ENCODE assay signal across 8 cellular contexts in the genomic region with DNA sequence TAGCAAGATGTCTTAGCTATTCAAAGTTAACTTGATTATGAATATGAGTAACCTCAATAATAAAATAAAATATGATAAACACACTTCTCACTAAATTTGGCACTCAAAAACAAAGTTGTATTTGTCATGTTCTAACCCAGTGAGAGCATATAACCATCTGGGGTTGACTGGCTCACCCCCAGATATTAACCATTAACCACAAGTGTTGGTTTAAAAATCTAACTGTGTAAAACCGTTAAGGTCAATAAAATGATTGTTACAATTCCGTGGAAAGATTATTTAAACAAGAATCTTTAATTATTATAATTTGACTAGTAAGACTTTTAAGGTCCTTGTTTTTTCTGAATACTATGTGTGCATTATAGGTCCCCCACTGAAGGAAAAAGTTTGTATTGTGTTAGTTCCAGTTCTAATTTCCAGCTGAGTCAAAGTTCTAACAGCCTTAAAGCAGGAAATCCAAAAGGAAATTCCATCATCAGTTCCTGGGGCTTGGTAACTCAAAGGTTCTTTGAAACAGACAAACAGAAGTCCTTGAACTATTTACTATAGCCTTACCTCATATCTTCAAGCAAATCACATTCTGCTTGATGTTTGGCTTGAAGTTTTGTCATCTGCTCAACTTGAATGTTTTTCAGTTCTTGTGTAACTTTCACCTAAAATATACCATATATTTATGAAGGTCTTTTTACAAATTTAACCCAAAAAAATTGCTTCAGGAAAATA. TPM values are rescaled to one million over a fixed set of nuclear protein-coding genes. Genes with fewer than 3 reads are reported as not detected.
A peak's percentile ranks its signal among the peaks of the same experiment; 100 is the strongest.
DNase-seq lines count a peak whose midpoint lies in the region; ATAC-seq and TF ChIP-seq lines count a peak whose summit lies in the region.

No MANE protein-coding gene starts in this region.

- H3K4me1 ChIP-seq in parathyroid adenoma, result peaks cover 4% of the 10 kb centered on the region
- H3K4me1 ChIP-seq in CD8-positive, alpha-beta T cell (ENCODE audit: insufficient read depth, low read length), result peaks cover 38% of the 10 kb centered on the region

- H3K27me3 Mint-ChIP-seq in Calu3 (ENCODE audit: unreplicated experiment), result no peaks in the 10 kb centered on the region
- peaks cover 17% of the 10 kb centered on the region for H3K27me3 Mint-ChIP-seq in endothelial cell (ENCODE audit: unreplicated experiment)
- H3K27me3 Mint-ChIP-seq in activated CD4-positive, alpha-beta memory T cell treated with anti-CD3 and anti-CD28 coated beads, Interleukin-2, amount 10 ng/mL, durations not matched to agents 7 days and 5 days, result no peaks in the 10 kb centered on the region
- no peaks in the 10 kb centered on the region for H3K27me3 Mint-ChIP-seq in CD8-positive, alpha-beta T cell (ENCODE audit: low read depth)

- no peak for ATAC-seq in CD8-positive, alpha-beta T cell

- TF ChIP-seq CTCF in Calu3 (IDR thresholded peaks at IDR 0.05; ENCODE audit: unreplicated experiment), result no peak
- TF ChIP-seq CTCF in endothelial cell (IDR thresholded peaks at IDR 0.05; ENCODE audit: unreplicated experiment), result no peak
- TF ChIP-seq CTCF in parathyroid adenoma (IDR thresholded peaks at IDR 0.05), result no peak
- no peak for TF ChIP-seq CTCF in CD8-positive, alpha-beta T cell (IDR thresholded peaks at IDR 0.05)

- peak overlapping the region; percentile 67 for H3K4me3 ChIP-seq in parathyroid adenoma (ENCODE audit: low read depth, low read length)
- H3K4me3 ChIP-seq in CD8-positive, alpha-beta T cell (ENCODE audit: low read depth, low read length), result no peak overlapping the region

- DNase-seq in Calu3, result no peak
- DNase-seq in NCI-H69 (lab: John Stamatoyannopoulos, UW), result peak; percentile 10
- DNase-seq in endothelial cell (ENCODE audit: low spot score), result no peak
- DNase-seq in activated CD4-positive, alpha-beta memory T cell treated with anti-CD3 and anti-CD28 coated beads, Interleukin-2, amount 10 ng/mL, durations not matched to agents 7 days and 5 days, result no peak
- DNase-seq in NCI-H1092 (lab: John Stamatoyannopoulos, UW), result no peak
- DNase-seq in stimulated activated CD4-positive, alpha-beta T cell treated with anti-CD3 and anti-CD28 coated beads, Interleukin-4, amount 100 ng/mL, for 1 hour, result no peak
- DNase-seq in CD8-positive, alpha-beta T cell, result no peak

- peak overlapping the region; percentile 52 for H3K27ac ChIP-seq in parathyroid adenoma
- H3K27ac ChIP-seq in CD8-positive, alpha-beta T cell (ENCODE audit: low read depth, low read length), result no peak overlapping the region

- no peaks in the 10 kb centered on the region for H3K36me3 ChIP-seq in parathyroid adenoma (ENCODE audit: control insufficient read depth, insufficient read depth, low read length)
- H3K36me3 ChIP-seq in CD8-positive, alpha-beta T cell (ENCODE audit: insufficient read depth, low read length), result no peaks in the 10 kb centered on the region

- no peak overlapping the region for H3K9ac ChIP-seq in parathyroid adenoma

- no TSS peak for BruUV-seq in Calu3 (replicated peaks; lab: Mats Ljungman, UMichigan)

- H3K9me3 Mint-ChIP-seq in Calu3 (ENCODE audit: low read depth, unreplicated experiment), result no peaks in the 10 kb centered on the region
- no peaks in the 10 kb centered on the region for H3K9me3 Mint-ChIP-seq in endothelial cell (ENCODE audit: unreplicated experiment)
- H3K9me3 Mint-ChIP-seq in activated CD4-positive, alpha-beta memory T cell treated with anti-CD3 and anti-CD28 coated beads, Interleukin-2, amount 10 ng/mL, durations not matched to agents 7 days and 5 days, result no peaks in the 10 kb centered on the region
- H3K9me3 Mint-ChIP-seq in CD8-positive, alpha-beta T cell, result no peaks in the 10 kb centered on the region

- no peaks in the 10 kb centered on the region for H3K79me2 ChIP-seq in parathyroid adenoma

- CTCF ChIA-PET in Calu3 (lab: Charles Lee), result no interaction called here
- CTCF ChIA-PET in activated CD4-positive, alpha-beta memory T cell treated with anti-CD3 and anti-CD28 coated beads, Interleukin-2, amount 10 ng/mL, durations not matched to agents 7 days and 5 days (lab: Charles Lee), result interaction anchor here (1.3 kb wide), 1 partner anchor 308 kb away, joined by 5 read pairs; no protein-coding TSS in a partner anchor
- CTCF ChIA-PET in CD8-positive, alpha-beta T cell (lab: Charles Lee), result interaction anchor here (1.5 kb wide), 1 partner anchor 39 kb away, joined by 5 read pairs; no protein-coding TSS in a partner anchor

- H3K36me3 Mint-ChIP-seq in Calu3 (ENCODE audit: insufficient read depth, unreplicated experiment) (peaks cover 29% of the 10 kb centered on the region), endothelial cell (ENCODE audit: low read depth, unreplicated experiment) (peaks cover 10% of the 10 kb centered on the region)
- H3K36me3 Mint-ChIP-seq in activated CD4-positive, alpha-beta memory T cell treated with anti-CD3 and anti-CD28 coated beads, Interleukin-2, amount 10 ng/mL, durations not matched to agents 7 days and 5 days (ENCODE audit: low read depth), result peaks cover 45% of the 10 kb centered on the region
- H3K36me3 Mint-ChIP-seq in CD8-positive, alpha-beta T cell, result peaks cover 36% of the 10 kb centered on the region

- intact Hi-C loops in Calu3 (cut with micrococcal nuclease; ENCODE audit: unreplicated experiment), result no loop called here
- intact Hi-C loops in CD8-positive, alpha-beta T cell (cut with DNase I, micrococcal nuclease), result loop anchor here in 1 of 2 experiments (5.0 to 10.0 kb wide), 6 partner anchors 402 to 1353 kb away; a partner anchor contains a TSS

- no peak overlapping the region for H3K4me2 ChIP-seq in parathyroid adenoma (ENCODE audit: low read length)

- no peaks in the 10 kb centered on the region for H3K27me3 ChIP-seq in parathyroid adenoma (ENCODE audit: control insufficient read depth, insufficient read depth, low read length)
- H3K27me3 ChIP-seq in CD8-positive, alpha-beta T cell (ENCODE audit: insufficient read depth, low read length), result no peaks in the 10 kb centered on the region

- H3K4me1 Mint-ChIP-seq in Calu3 (ENCODE audit: low read depth, unreplicated experiment) (peaks cover 12% of the 10 kb centered on the region), endothelial cell (ENCODE audit: unreplicated experiment) (peaks cover 39% of the 10 kb centered on the region)
- peaks cover 45% of the 10 kb centered on the region for H3K4me1 Mint-ChIP-seq in activated CD4-positive, alpha-beta memory T cell treated with anti-CD3 and anti-CD28 coated beads, Interleukin-2, amount 10 ng/mL, durations not matched to agents 7 days and 5 days
- peaks cover 60% of the 10 kb centered on the region for H3K4me1 Mint-ChIP-seq in CD8-positive, alpha-beta T cell (ENCODE audit: low read depth)

- POLR2A ChIA-PET in activated CD4-positive, alpha-beta memory T cell treated with anti-CD3 and anti-CD28 coated beads, Interleukin-2, amount 10 ng/mL, durations not matched to agents 7 days and 5 days (lab: Charles Lee), result no interaction called here
- POLR2A ChIA-PET in CD8-positive, alpha-beta T cell (lab: Charles Lee), result no interaction called here

- H2AFZ ChIP-seq in parathyroid adenoma, result no peak overlapping the region

- H3K4me3 Mint-ChIP-seq in Calu3 (ENCODE audit: low read depth, unreplicated experiment) (peak overlapping the region; percentile 100), endothelial cell (ENCODE audit: unreplicated experiment) (peak overlapping the region; percentile 99)
- H3K4me3 Mint-ChIP-seq in activated CD4-positive, alpha-beta memory T cell treated with anti-CD3 and anti-CD28 coated beads, Interleukin-2, amount 10 ng/mL, durations not matched to agents 7 days and 5 days, result no peak overlapping the region
- H3K4me3 Mint-ChIP-seq in CD8-positive, alpha-beta T cell, result no peak overlapping the region

- no peaks in the 10 kb centered on the region for H3K9me3 ChIP-seq in parathyroid adenoma (ENCODE audit: control insufficient read depth, low read length)
- no peaks in the 10 kb centered on the region for H3K9me3 ChIP-seq in CD8-positive, alpha-beta T cell (ENCODE audit: low read length)

- H3K27ac Mint-ChIP-seq in Calu3 (ENCODE audit: unreplicated experiment), result no peak overlapping the region
- H3K27ac Mint-ChIP-seq in endothelial cell (ENCODE audit: unreplicated experiment), result peak overlapping the region; percentile 97
- H3K27ac Mint-ChIP-seq in activated CD4-positive, alpha-beta memory T cell treated with anti-CD3 and anti-CD28 coated beads, Interleukin-2, amount 10 ng/mL, durations not matched to agents 7 days and 5 days, result no peak overlapping the region
- H3K27ac Mint-ChIP-seq in CD8-positive, alpha-beta T cell, result no peak overlapping the region

RNA-seq across cellular contexts. Expression of a gene that starts 2.5 kb away (rescaled TPM):
- total RNA-seq in Calu3 (2022), result 16.2 and 16.4 TPM in 2 replicates
- total RNA-seq in endothelial cell (ENCODE audit: unreplicated experiment), result 45.3 TPM
- total RNA-seq in activated CD4-positive, alpha-beta memory T cell treated with anti-CD3 and anti-CD28 coated beads, Interleukin-2, amount 10 ng/mL, durations not matched to agents 7 days and 5 days, result 10 to 100 TPM; 40.8 to 41.7 TPM
- 10 to 100 TPM; 38.8 to 41.1 TPM for total RNA-seq in CD8-positive, alpha-beta T cell

Comparison
In these comparisons a context has a peak if more than half of its experiments do, and no peak if none do; other contexts are left out.
1. H3K4me3 Mint-ChIP-seq: peak in Calu3 (single experiment) and endothelial cell (single experiment); none in activated CD4-positive, alpha-beta memory T cell treated with anti-CD3 and anti-CD28 coated beads, Interleukin-2, amount 10 ng/mL, durations not matched to agents 7 days and 5 days (single experiment) and CD8-positive, alpha-beta T cell (single experiment).